11 cellular contexts compared by ENCODE assay signal in genomic region chr2:25293958-25294513, GRCh38. TPM values are rescaled to one million over a fixed set of nuclear protein-coding genes. Genes with fewer than 3 reads are reported as not detected.
DNase-seq lines count a peak whose midpoint lies in the region; ATAC-seq, FAIRE-seq and TF ChIP-seq lines count a peak whose summit lies in the region.
"Had no signal": no experiment of that assay in that cellular context is flagged by ENCODE, and none has a peak within 500 bp of the region (broad histone marks: within the 10 kb centered on the region; RNA-seq: fewer than 3 reads in every experiment).

No MANE protein-coding gene starts in this region.

- peak overlapping the region; percentile 69 to 77 for H3K4me3 Mint-ChIP-seq in effector memory CD8-positive, alpha-beta T cell

- peaks cover 4% of the 10 kb centered on the region for H3K36me3 Mint-ChIP-seq in effector memory CD8-positive, alpha-beta T cell (ENCODE audit: insufficient read depth)

- 58 to 88% methylated on average over 11 of the region's 11 CpGs for WGBS in sigmoid colon, 2 donors
- WGBS in trophoblast cell (ENCODE audit: extremely low coverage, insufficient coverage, insufficient read length) = no CpG with 5 or more reads among the region's 11 CpGs

- FAIRE-seq in HTR-8/SVneo (lab: Jason Lieb, UNC) = no peak
- FAIRE-seq: astrocyte had no signal

- H2BK12ac ChIP-seq in trophoblast cell (ENCODE audit: low read length) = no peak overlapping the region

- peaks cover 33 to 37% of the 10 kb centered on the region in 2 donors for H3K4me1 Mint-ChIP-seq in effector memory CD8-positive, alpha-beta T cell (ENCODE audit: low read depth in 2 of 2)

- no peak overlapping the region for H2BK120ac ChIP-seq in trophoblast cell (ENCODE audit: insufficient read depth, low read length, poor library complexity)

- TF ChIP-seq CTCF in DOHH2 (IDR thresholded peaks at IDR 0.05; ENCODE audit: low read depth, low read length, poor library complexity, severe bottlenecking) (peak; percentile 17), sigmoid colon (IDR thresholded peaks at IDR 0.05) (no peak)

- H3K4me3 ChIP-seq in DOHH2 (ENCODE audit: low read length) (peak overlapping the region; percentile 72), sigmoid colon (no peak overlapping the region), trophoblast cell (ENCODE audit: low read depth, low read length) (no peak overlapping the region)
- H3K4me3 ChIP-seq: SJSA1 had no signal

- H4K12ac ChIP-seq in trophoblast cell (ENCODE audit: low read depth, low read length) = no peak overlapping the region

- intact Hi-C loops in sigmoid colon (cut with DNase I) = no loop called here

- no peaks in the 10 kb centered on the region for H3K27me3 ChIP-seq in DOHH2 (ENCODE audit: control insufficient read depth, low read length)
- H3K27me3 ChIP-seq in sigmoid colon = no peaks in the 10 kb centered on the region
- H3K27me3 ChIP-seq in trophoblast cell (ENCODE audit: insufficient read depth, low read length) = no peaks in the 10 kb centered on the region
- H3K27me3 ChIP-seq: SJSA1 had no signal

- no peak overlapping the region for H3K18ac ChIP-seq in trophoblast cell (ENCODE audit: low read length)

- TF ChIP-seq POLR2A in sigmoid colon (IDR thresholded peaks at IDR 0.05) = no peak

- ATAC-seq in effector memory CD8-positive, alpha-beta T cell (replicated peaks) = no peak
- no peak for ATAC-seq in HG03378 (IDR thresholded peaks at IDR 0.05; ENCODE audit: unreplicated experiment)

- no peak overlapping the region for H3K9ac ChIP-seq in trophoblast cell (ENCODE audit: low read length)

- H2BK5ac ChIP-seq in trophoblast cell (ENCODE audit: low read depth, low read length, poor library complexity) = no peak overlapping the region

- H3K36me3 ChIP-seq in DOHH2 (ENCODE audit: control insufficient read depth, low read length) (no peaks in the 10 kb centered on the region), KOPT-K1 (ENCODE audit: insufficient read depth, low read length) (peaks cover 9% of the 10 kb centered on the region), sigmoid colon (peaks cover 0 to 29% (median 7%) of the 10 kb centered on the region in 4 donors), trophoblast cell (ENCODE audit: control insufficient read depth in 1 of 2, insufficient read depth in 2 of 2, low read length in 2 of 2) (no peaks in the 10 kb centered on the region)
- H3K36me3 ChIP-seq: SJSA1 had no signal

- H3K9me3 Mint-ChIP-seq in effector memory CD8-positive, alpha-beta T cell = no peaks in the 10 kb centered on the region

- H3K27ac ChIP-seq in DOHH2 (ENCODE audit: low read depth, low read length) (peak overlapping the region; percentile 75), KOPT-K1 (ENCODE audit: low read depth, low read length, poor library complexity, severe bottlenecking) (peak overlapping the region; percentile 86), sigmoid colon (peak overlapping the region; percentile 74 to 89 (median 82)), trophoblast cell (ENCODE audit: low read depth, low read length) (no peak overlapping the region)
- H3K27ac ChIP-seq: SJSA1 had no signal

- H4K20me1 ChIP-seq in DOHH2 (ENCODE audit: control insufficient read depth, insufficient read depth, low read depth, low read length) = no peaks in the 10 kb centered on the region

- H4K91ac ChIP-seq in trophoblast cell (ENCODE audit: low read depth, low read length) = no peak overlapping the region

- no peak overlapping the region for H3K4ac ChIP-seq in trophoblast cell (ENCODE audit: low read depth, low read length)

- no peak overlapping the region for H2AK5ac ChIP-seq in trophoblast cell (ENCODE audit: low read length)

- H4K8ac ChIP-seq in trophoblast cell (ENCODE audit: low read depth, low read length) = no peak overlapping the region

- no peaks in the 10 kb centered on the region for H3K9me2 ChIP-seq in DOHH2 (replicated peaks; ENCODE audit: control insufficient read depth, low read length)

- H3K4me1 ChIP-seq in DOHH2 (ENCODE audit: control insufficient read depth, low read length) = peaks cover 32% of the 10 kb centered on the region
- peaks cover 0 to 47% (median 43%) of the 10 kb centered on the region in 4 donors for H3K4me1 ChIP-seq in sigmoid colon
- peaks cover 0 to 3% of the 10 kb centered on the region in 2 experiments for H3K4me1 ChIP-seq in trophoblast cell (ENCODE audit: control insufficient read depth in 1 of 2, insufficient read depth in 2 of 2, low read length in 2 of 2)

- H2AFZ ChIP-seq in trophoblast cell (ENCODE audit: insufficient read depth, low read length, poor library complexity) = no peak overlapping the region

- H3K27me3 Mint-ChIP-seq in effector memory CD8-positive, alpha-beta T cell = no peaks in the 10 kb centered on the region

- H3K79me2 ChIP-seq in DOHH2 (ENCODE audit: control insufficient read depth, low read length) = no peaks in the 10 kb centered on the region
- no peaks in the 10 kb centered on the region for H3K79me2 ChIP-seq in trophoblast cell (ENCODE audit: control insufficient read depth, insufficient read depth, low read length, poor library complexity)

- TF ChIP-seq EP300 in sigmoid colon (IDR thresholded peaks at IDR 0.05) = no peak

- no peak for DNase-seq in effector memory CD8-positive, alpha-beta T cell
- DNase-seq in sigmoid colon = no peak
- DNase-seq in HTR-8/SVneo (ENCODE audit: insufficient read length, low spot score) = no peak
- DNase-seq in stimulated activated CD4-positive, alpha-beta T cell treated with anti-CD3 and anti-CD28 coated beads, Interleukin-1b, Interleukin-23, amount 100 ng/mL, for 48 hours = no peak
- no peak for DNase-seq in trophoblast cell
- DNase-seq: NCI-H1105 treated with DMSO at 0.1 percent for 48 hours had no signal

- no peaks in the 10 kb centered on the region for H3K79me1 ChIP-seq in trophoblast cell (ENCODE audit: low read length)

- H3K4me2 ChIP-seq in DOHH2 (ENCODE audit: low read length) (peak overlapping the region; percentile 95), trophoblast cell (ENCODE audit: low read length) (no peak overlapping the region)

- H3K9me3 ChIP-seq in DOHH2 (ENCODE audit: control insufficient read depth, insufficient read depth, low read length) (no peaks in the 10 kb centered on the region), KOPT-K1 (ENCODE audit: insufficient read depth, low read length, poor library complexity, severe bottlenecking) (no peaks in the 10 kb centered on the region), sigmoid colon (no peaks in the 10 kb centered on the region), trophoblast cell (ENCODE audit: insufficient read depth, low read depth, low read length) (no peaks in the 10 kb centered on the region)
- H3K9me3 ChIP-seq: SJSA1 had no signal

- H3K23ac ChIP-seq in trophoblast cell (ENCODE audit: low read length) = no peak overlapping the region

- H3K14ac ChIP-seq in trophoblast cell (ENCODE audit: low read length) = no peak overlapping the region

- peaks cover 4% of the 10 kb centered on the region; the same call in 1 of the 2 replicates for H3F3A ChIP-seq in DOHH2 (ENCODE audit: control insufficient read depth, insufficient read depth)

- H3K27ac Mint-ChIP-seq in effector memory CD8-positive, alpha-beta T cell = peak overlapping the region; percentile 85 to 96

RNA-seq across cellular contexts. Expression of gene DNMT3A, which starts 47.7 kb away (rescaled TPM):
- total RNA-seq in sigmoid colon = 10 to 100 TPM; 16.4 to 30.2 (median 18.3) TPM
- 10 to 100 TPM in 1 of 3 donors, 1 to 10 TPM in 2; 4.4 to 21.1 (median 4.8) TPM for polyA plus RNA-seq in sigmoid colon
- polyA plus RNA-seq in trophoblast cell (2013) = 23.3 and 25.8 TPM in 2 replicates
